23 cellular contexts compared by ENCODE assay signal in the genomic region with DNA sequence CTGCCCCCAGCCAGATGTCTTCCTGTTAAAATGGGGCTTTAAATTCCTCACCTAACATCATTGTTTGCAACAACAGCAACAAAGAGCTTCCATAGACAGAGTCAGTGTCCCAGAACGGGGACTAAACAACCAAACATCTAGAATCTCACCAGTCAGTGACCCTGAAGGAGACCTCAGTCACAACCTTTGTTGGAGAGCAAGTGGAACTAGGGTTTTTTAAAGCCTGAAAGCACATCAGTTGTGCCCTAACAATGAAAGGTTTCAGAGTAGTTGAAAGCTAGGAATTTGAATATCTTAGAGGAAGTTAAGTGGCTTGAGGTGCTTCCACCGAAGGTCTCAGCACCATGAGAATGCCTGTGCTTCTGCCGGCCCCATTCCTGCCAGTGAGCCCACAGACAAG. TPM values are rescaled to one million over a fixed set of nuclear protein-coding genes. Genes with fewer than 3 reads are reported as not detected.
DNase-seq lines count a peak whose midpoint lies in the region; ATAC-seq and TF ChIP-seq lines count a peak whose summit lies in the region.
"Had no signal": no experiment of that assay in that cellular context is flagged by ENCODE, and none has a peak within 500 bp of the region (broad histone marks: within the 10 kb centered on the region; RNA-seq: fewer than 3 reads in every experiment).

No MANE protein-coding gene starts in this region.

- H3K4me3 Mint-ChIP-seq in T-helper 17 cell (no peak overlapping the region), neural crest cell (peak overlapping the region; percentile 45), Calu3 (ENCODE audit: low read depth, unreplicated experiment) (no peak overlapping the region)
- H3K4me3 Mint-ChIP-seq: activated CD4-positive, alpha-beta memory T cell treated with anti-CD3 and anti-CD28 coated beads for 36 hours; activated naive CD8-positive, alpha-beta T cell treated with anti-CD3 and anti-CD28 coated beads, Interleukin-2, amount 10 ng/mL, durations not matched to agents 7 days and 5 days; T-cell had no signal

- DNase-seq in T-helper 17 cell: no peak
- DNase-seq in neural crest cell (ENCODE audit: low read depth, low spot score): no peak
- DNase-seq in Calu3: no peak
- DNase-seq in NCI-H2227 treated with DMSO at 0.1 percent for 48 hours (lab: John Stamatoyannopoulos, UW): no peak
- no peak for DNase-seq in MG63
- DNase-seq: activated CD4-positive, alpha-beta memory T cell treated with anti-CD3 and anti-CD28 coated beads for 36 hours; activated naive CD8-positive, alpha-beta T cell treated with anti-CD3 and anti-CD28 coated beads, Interleukin-2, amount 10 ng/mL, durations not matched to agents 7 days and 5 days; cortex of kidney; EL; GOT3; NCI-H187 treated with DMSO at 0.1 percent for 48 hours; NCI-H446 treated with DMSO at 0.1 percent for 48 hours; retina; stimulated activated CD4-positive, alpha-beta T cell treated with anti-CD3 and anti-CD28 coated beads, Interleukin-15, amount 100 ng/mL, for 24 hours; stimulated activated naive CD4-positive, alpha-beta T cell treated with Interleukin-2 at 50 U/mL for 16 hours; T-cell; trophoblast cell had no signal

- H3K9me3 Mint-ChIP-seq in neural crest cell: no peaks in the 10 kb centered on the region
- H3K9me3 Mint-ChIP-seq in Calu3 (ENCODE audit: low read depth, unreplicated experiment): no peaks in the 10 kb centered on the region
- H3K9me3 Mint-ChIP-seq: activated CD4-positive, alpha-beta memory T cell treated with anti-CD3 and anti-CD28 coated beads for 36 hours; brain; nephron; T-cell had no signal

- TF ChIP-seq CTCF in neural crest cell (conservative IDR thresholded peaks at IDR 0.05) (no peak), Calu3 (IDR thresholded peaks at IDR 0.05; ENCODE audit: unreplicated experiment) (no peak)

- H3K27ac Mint-ChIP-seq in T-helper 17 cell (peak overlapping the region; percentile 39), neural crest cell (ENCODE audit: unreplicated experiment) (peak overlapping the region; percentile 27), Calu3 (ENCODE audit: unreplicated experiment) (no peak overlapping the region)
- H3K27ac Mint-ChIP-seq: activated CD4-positive, alpha-beta memory T cell treated with anti-CD3 and anti-CD28 coated beads for 36 hours; activated naive CD8-positive, alpha-beta T cell treated with anti-CD3 and anti-CD28 coated beads, Interleukin-2, amount 10 ng/mL, durations not matched to agents 7 days and 5 days; nephron; T-cell had no signal

- intact Hi-C loops in Calu3 (cut with micrococcal nuclease; ENCODE audit: unreplicated experiment): no loop called here

- peaks cover 56% of the 10 kb centered on the region for H3K27me3 Mint-ChIP-seq in T-helper 17 cell
- H3K27me3 Mint-ChIP-seq in neural crest cell (ENCODE audit: low read depth): peaks cover 41% of the 10 kb centered on the region
- no peaks in the 10 kb centered on the region for H3K27me3 Mint-ChIP-seq in Calu3 (ENCODE audit: unreplicated experiment)

- peaks cover 10% of the 10 kb centered on the region for H3K4me1 Mint-ChIP-seq in T-helper 17 cell
- H3K4me1 Mint-ChIP-seq in neural crest cell: peaks cover 32% of the 10 kb centered on the region
- peaks cover 10% of the 10 kb centered on the region for H3K4me1 Mint-ChIP-seq in Calu3 (ENCODE audit: low read depth, unreplicated experiment)

- H3K4me3 ChIP-seq in GM08714 (ENCODE audit: low read length) (peak overlapping the region; percentile 19; the same call in 1 of the 2 replicates), MG63 (no peak overlapping the region)

- peaks cover 7% of the 10 kb centered on the region for H3K36me3 Mint-ChIP-seq in T-helper 17 cell (ENCODE audit: low read depth)
- no peaks in the 10 kb centered on the region for H3K36me3 Mint-ChIP-seq in neural crest cell (ENCODE audit: low read depth)
- H3K36me3 Mint-ChIP-seq in Calu3 (ENCODE audit: insufficient read depth, unreplicated experiment): peaks cover 6% of the 10 kb centered on the region
- H3K36me3 Mint-ChIP-seq: brain had no signal

- H3K9me3 ChIP-seq in T-helper 17 cell (ENCODE audit: control insufficient read depth, low read length, poor library complexity, severe bottlenecking) (no peaks in the 10 kb centered on the region), MG63 (no peaks in the 10 kb centered on the region)

- H3K36me3 ChIP-seq in MG63: no peaks in the 10 kb centered on the region

- H3K27me3 ChIP-seq in MG63: no peaks in the 10 kb centered on the region

- ATAC-seq in GM21529 (IDR thresholded peaks at IDR 0.05; ENCODE audit: unreplicated experiment) (peak; percentile 36), T-helper 17 cell (no peak), HG03520 (IDR thresholded peaks at IDR 0.05; ENCODE audit: unreplicated experiment) (no peak)
- ATAC-seq: Right ventricle myocardium inferior, T-cell had no signal

- CTCF ChIA-PET in Calu3 (lab: Charles Lee): interaction anchor here (1.5 kb wide), 1 partner anchor 51 kb away, joined by 3 read pairs; no protein-coding TSS in a partner anchor

- no TSS peak for BruUV-seq in Calu3 (replicated peaks; lab: Mats Ljungman, UMichigan)

RNA-seq across cellular contexts. Expression of a gene that starts 5.0 kb away (rescaled TPM):
- total RNA-seq in T-helper 17 cell (1 to 10 TPM; 1.9 to 3.4 TPM), neural crest cell (62.8 and 65.9 TPM in 2 replicates), Calu3 (2022) (152 and 168 TPM in 2 replicates)
- 55.8 and 61.9 TPM in 2 replicates for total RNA-seq in MG63 (2014; rRNA removed; shearing (Covaris generic); ENCODE audit: low replicate concordance)

Comparison
In these comparisons a context has a peak if more than half of its experiments do, and no peak if none do; other contexts are left out.
1. RNA of a gene that starts 5.0 kb away (total RNA-seq): 152 to 168 TPM in Calu3, 62.8 to 65.9 TPM in neural crest cell and 55.8 to 61.9 TPM in MG63; 1.9 to 3.4 TPM in T-helper 17 cell; every median in the first group is over 10 times any median in the second.